Comparison of ENCODE assay signal across 8 cellular contexts in genomic region chr21:33761104-33762036, GRCh38.
DNase-seq lines count a peak whose midpoint lies in the region; ATAC-seq, FAIRE-seq and TF ChIP-seq lines count a peak whose summit lies in the region.

No MANE protein-coding gene starts in this region.

- DNase-seq in H9 (no peak), SJSA1 (ENCODE audit: low read depth in 1 of 2, low spot score in 2 of 2) (peak; percentile 81 to 92), fibroblast of peridontal ligament (ENCODE audit: extremely low read depth) (peak; percentile 99), pancreas (no peak), mesenteric fat pad (ENCODE audit: low spot score) (no peak), OCI-M2 (lab: John Stamatoyannopoulos, UW; ENCODE audit: unreplicated experiment) (no peak)
- no peak for DNase-seq in activated CD4-positive, alpha-beta T cell treated with anti-CD3 and anti-CD28 coated beads, Interleukin-2, amount 50 U/mL, for 4 hours
- DNase-seq in activated CD8-positive, alpha-beta memory T cell treated with anti-CD3 and anti-CD28 coated beads, Interleukin-2, amount 50 U/mL, for 4 hours: no peak

- H3K27me3 ChIP-seq in H9 (ENCODE audit: insufficient read depth, low read length) (no peaks in the 10 kb centered on the region; the same call in 1 of the 2 replicates), SJSA1 (replicated peaks) (no peaks in the 10 kb centered on the region), pancreas (no peaks in the 10 kb centered on the region)

- H3K4me3 ChIP-seq in SJSA1 (no peak overlapping the region), pancreas (no peak overlapping the region)

- no peak overlapping the region for H3K56ac ChIP-seq in H9 (ENCODE audit: insufficient read length, low read depth, low read length)

- H3K18ac ChIP-seq in H9 (ENCODE audit: insufficient read length, low read depth, low read length): no peak overlapping the region

- H3K36me3 Mint-ChIP-seq in H9 (ENCODE audit: insufficient read depth in 1 of 3, low read depth in 3 of 3): peaks cover 11 to 61% (median 41%) of the 10 kb centered on the region in 3 experiments; a peak in 6 of 7 replicates

- H3K79me2 ChIP-seq in H9 (ENCODE audit: insufficient read depth, low read length): 0 out of 2 replicates have a peak, but pooled peaks cover 2% of the 10 kb centered on the region

- no peak for FAIRE-seq in pancreas (lab: Jason Lieb, UNC)

- no peak overlapping the region for H2BK15ac ChIP-seq in H9 (ENCODE audit: low read depth, low read length)

- H4K8ac ChIP-seq in H9 (replicated peaks; ENCODE audit: insufficient read length, low read depth, low read length): no peak overlapping the region

- H3K4ac ChIP-seq in H9 (ENCODE audit: low read depth, low read length): no peak overlapping the region

- no peaks in the 10 kb centered on the region for H3K23me2 ChIP-seq in H9 (ENCODE audit: insufficient read length, low read depth, low read length, poor library complexity, severe bottlenecking)

- no peak overlapping the region for H4K5ac ChIP-seq in H9 (ENCODE audit: insufficient read length, low read depth, low read length)

- H3K4me1 Mint-ChIP-seq in H9: peaks cover 16 to 19% of the 10 kb centered on the region in 2 experiments

- peak in 3 of 4 donors; percentile 61 to 95 (median 91) for ATAC-seq in pancreas

- H3T11ph ChIP-seq in H9 (ENCODE audit: low read length): no peak overlapping the region

- H3K23ac ChIP-seq in H9 (ENCODE audit: insufficient read length, low read depth, low read length): no peak overlapping the region

- H2BK20ac ChIP-seq in H9 (ENCODE audit: low read depth, low read length, poor library complexity, severe bottlenecking): no peak overlapping the region

- no peak overlapping the region for H3K4me2 ChIP-seq in H9 (ENCODE audit: insufficient read depth, insufficient read length, low read length)

- H3K36me3 ChIP-seq in SJSA1 (peaks cover 15% of the 10 kb centered on the region), pancreas (no peaks in the 10 kb centered on the region)

- H2BK5ac ChIP-seq in H9 (ENCODE audit: insufficient read length, low read length): no peak overlapping the region

- no peak overlapping the region for H2BK120ac ChIP-seq in H9 (ENCODE audit: low read depth, low read length, poor library complexity, severe bottlenecking)

- H2BK12ac ChIP-seq in H9 (ENCODE audit: insufficient read length, low read depth, low read length): no peak overlapping the region

- H3K4me1 ChIP-seq in H9 (ENCODE audit: insufficient read depth, low read length) (peaks cover 3% of the 10 kb centered on the region; the same call in 1 of the 2 replicates), SJSA1 (replicated peaks) (peaks cover 38% of the 10 kb centered on the region), pancreas (no peaks in the 10 kb centered on the region)

- peak overlapping the region; percentile 21 to 80 (median 76); a peak in 5 of 7 replicates for H3K27ac Mint-ChIP-seq in H9

- H3K27me3 Mint-ChIP-seq in H9 (ENCODE audit: low read depth): no peaks in the 10 kb centered on the region

- H3K27ac ChIP-seq in H9 (ENCODE audit: insufficient read length, low read depth, low read length) (no peak overlapping the region), SJSA1 (peak overlapping the region; percentile 89), pancreas (peak overlapping the region in 2 of 4 donors; percentile 59 to 60)

- no peak overlapping the region for H3K4me3 Mint-ChIP-seq in H9

- WGBS in H9 (ENCODE audit: extremely low coverage, insufficient read length, low lambda C conversion rate): no CpG with 5 or more reads among the region's 12 CpGs
- WGBS in pancreas, 2 donors: 81 to 82% methylated on average over 12 of the region's 12 CpGs

- peaks cover 5% of the 10 kb centered on the region for H3K79me1 ChIP-seq in H9 (ENCODE audit: insufficient read depth, low read depth, low read length, poor library complexity, severe bottlenecking)

- no peaks in the 10 kb centered on the region for H3K9me3 ChIP-seq in H9 (ENCODE audit: control insufficient read depth, low read depth, low read length)
- no peaks in the 10 kb centered on the region for H3K9me3 ChIP-seq in SJSA1 (replicated peaks)
- no peaks in the 10 kb centered on the region for H3K9me3 ChIP-seq in pancreas

- no peak overlapping the region for H3K14ac ChIP-seq in H9 (ENCODE audit: insufficient read depth, low read length)

- no peak for TF ChIP-seq CTCF in H9 (conservative IDR thresholded peaks at IDR 0.05)
- no peak for TF ChIP-seq CTCF in pancreas (IDR thresholded peaks at IDR 0.05)

- H2AK5ac ChIP-seq in H9 (ENCODE audit: insufficient read length, low read length): no peak overlapping the region

- no peaks in the 10 kb centered on the region for H3K9me3 Mint-ChIP-seq in H9

- no peak overlapping the region for H2AFZ ChIP-seq in H9 (ENCODE audit: low read length)

- H3K9ac ChIP-seq in H9 (ENCODE audit: extremely low read depth, insufficient read length, low read length): no peak overlapping the region

- no peak overlapping the region for H4K91ac ChIP-seq in H9 (ENCODE audit: insufficient read length, low read depth, low read length)

- H4K20me1 ChIP-seq in H9 (ENCODE audit: control insufficient read depth, insufficient read depth, insufficient read length): no peaks in the 10 kb centered on the region

- intact Hi-C loops in pancreas (cut with DNase I): no loop called here

Comparison
In these comparisons a context has a peak if more than half of its experiments do, and no peak if none do; other contexts are left out.
1. DNase-seq: peak in SJSA1 (2 of 2) and fibroblast of peridontal ligament (single experiment); none in H9 (single experiment), pancreas (0 of 6), activated CD4-positive, alpha-beta T cell treated with anti-CD3 and anti-CD28 coated beads, Interleukin-2, amount 50 U/mL, for 4 hours (0 of 2), activated CD8-positive, alpha-beta memory T cell treated with anti-CD3 and anti-CD28 coated beads, Interleukin-2, amount 50 U/mL, for 4 hours (single experiment), mesenteric fat pad (single experiment) and OCI-M2 (single experiment).